In genomic region chr7:24227068-24227467, GRCh38 we compare ENCODE assay signal across 12 cellular contexts. TPM values are rescaled to one million over a fixed set of nuclear protein-coding genes. Genes with fewer than 3 reads are reported as not detected.
DNase-seq lines count a peak whose midpoint lies in the region; ATAC-seq and TF ChIP-seq lines count a peak whose summit lies in the region.
"Had no signal": no experiment of that assay in that cellular context is flagged by ENCODE, and none has a peak within 500 bp of the region (broad histone marks: within the 10 kb centered on the region; RNA-seq: fewer than 3 reads in every experiment).

No MANE protein-coding gene starts in this region.

- peaks cover 0 to 21% (median 14%) of the 10 kb centered on the region in 4 donors for H3K4me1 Mint-ChIP-seq in CD4-positive, CD25-positive, alpha-beta regulatory T cell
- peaks cover 26% of the 10 kb centered on the region for H3K4me1 Mint-ChIP-seq in GM23338

- H3K79me2 ChIP-seq in GM23338 (replicated peaks; ENCODE audit: insufficient read depth), result no peaks in the 10 kb centered on the region

- peaks cover 4% of the 10 kb centered on the region for H3K4me1 ChIP-seq in CD4-positive, CD25-positive, alpha-beta regulatory T cell (ENCODE audit: control insufficient read depth, insufficient read depth, low read length, poor library complexity, severe bottlenecking)
- peaks cover 23% of the 10 kb centered on the region for H3K4me1 ChIP-seq in GM23338 (ENCODE audit: insufficient read depth)

- no peaks in the 10 kb centered on the region for H3K9me2 ChIP-seq in GM23338 (ENCODE audit: insufficient read depth)

- H3K4me3 ChIP-seq in CD4-positive, CD25-positive, alpha-beta regulatory T cell (ENCODE audit: low read depth, low read length), result no peak overlapping the region
- H3K4me3 ChIP-seq in brain microvascular endothelial cell (ENCODE audit: low read depth, low read length) (no peak overlapping the region), GM23338 (no peak overlapping the region)

- DNase-seq in CD4-positive, CD25-positive, alpha-beta regulatory T cell, result no peak
- peak; percentile 16 for DNase-seq in NCI-H1694 treated with DMSO at 0.1 percent for 48 hours (lab: John Stamatoyannopoulos, UW)
- DNase-seq in activated gamma-delta T cell treated with Interleukin-2 at 50 U/mL for 16 hours, result no peak
- no peak for DNase-seq in brain microvascular endothelial cell
- no peak for DNase-seq in GM23338 (ENCODE audit: low spot score)
- no peak for DNase-seq in activated effector memory CD4-positive, alpha-beta T cell treated with Interleukin-2 at 50 U/mL for 16 hours
- DNase-seq: NCI-H1092 treated with DMSO at 0.1 percent for 48 hours had no signal

- peak overlapping the region in 1 of 4 donors; percentile 13 for H3K4me3 Mint-ChIP-seq in CD4-positive, CD25-positive, alpha-beta regulatory T cell
- H3K4me3 Mint-ChIP-seq in GM23338, result no peak overlapping the region

- TF ChIP-seq CTCF in brain microvascular endothelial cell (IDR thresholded peaks at IDR 0.05; ENCODE audit: low read depth, low read length, missing control alignments) (no peak), GM23338 (conservative IDR thresholded peaks at IDR 0.05; ENCODE audit: low read depth in 2 of 2) (no peak)

- H4K20me1 ChIP-seq in GM23338 (replicated peaks; ENCODE audit: insufficient read depth), result no peaks in the 10 kb centered on the region

- in situ Hi-C loops in brain microvascular endothelial cell (cut with HindIII; ENCODE audit: low pct_ligation_motif_present, low sequenced_read_pairs), result no loop called here

- H3K36me3 Mint-ChIP-seq in CD4-positive, CD25-positive, alpha-beta regulatory T cell, result no peaks in the 10 kb centered on the region
- peaks cover 3% of the 10 kb centered on the region; the same call in 2 of the 3 replicates for H3K36me3 Mint-ChIP-seq in GM23338 (ENCODE audit: low read depth)
- H3K36me3 Mint-ChIP-seq: CD8-positive, alpha-beta memory T cell had no signal

- no peak overlapping the region for H3K4me2 ChIP-seq in GM23338

- no peaks in the 10 kb centered on the region for H3K9me3 ChIP-seq in CD4-positive, CD25-positive, alpha-beta regulatory T cell (ENCODE audit: control insufficient read depth in 2 of 2, low read length in 2 of 2)

- H2AFZ ChIP-seq in GM23338, result no peak overlapping the region

- peak overlapping the region in 2 of 3 donors; percentile 55 to 59 for H3K27ac Mint-ChIP-seq in CD4-positive, CD25-positive, alpha-beta regulatory T cell
- H3K27ac Mint-ChIP-seq in GM23338, result no peak overlapping the region

- H3F3A ChIP-seq in GM23338 (replicated peaks; ENCODE audit: low read depth), result no peaks in the 10 kb centered on the region

- no peaks in the 10 kb centered on the region for H3K36me3 ChIP-seq in CD4-positive, CD25-positive, alpha-beta regulatory T cell (ENCODE audit: control insufficient read depth, insufficient read depth, low read length)
- H3K36me3 ChIP-seq in brain microvascular endothelial cell (replicated peaks), result no peaks in the 10 kb centered on the region
- no peaks in the 10 kb centered on the region for H3K36me3 ChIP-seq in GM23338 (ENCODE audit: insufficient read depth)

- no peak overlapping the region for H3K27ac ChIP-seq in CD4-positive, CD25-positive, alpha-beta regulatory T cell (ENCODE audit: insufficient read depth, low read length, poor library complexity, severe bottlenecking)
- no peak overlapping the region for H3K27ac ChIP-seq in brain microvascular endothelial cell
- no peak overlapping the region for H3K27ac ChIP-seq in GM23338 (ENCODE audit: low read depth)
- H3K27ac ChIP-seq: HL-60 had no signal

- H3K27me3 Mint-ChIP-seq in CD4-positive, CD25-positive, alpha-beta regulatory T cell, result peaks cover 14% of the 10 kb centered on the region
- H3K27me3 Mint-ChIP-seq in GM23338 (ENCODE audit: insufficient read depth, low read depth, poor library complexity), result peaks cover 4% of the 10 kb centered on the region

- ATAC-seq in CD4-positive, CD25-positive, alpha-beta regulatory T cell (ENCODE audit: low read depth in 2 of 2), result peak; percentile 12 to 28
- ATAC-seq in GM18907 (IDR thresholded peaks at IDR 0.05; ENCODE audit: unreplicated experiment) (peak; percentile 64), HG02852 (IDR thresholded peaks at IDR 0.05; ENCODE audit: unreplicated experiment) (peak; percentile 32), GM23338 (no peak)

- H3K9me3 Mint-ChIP-seq in CD4-positive, CD25-positive, alpha-beta regulatory T cell, result peaks cover 0 to 10% (median 2%) of the 10 kb centered on the region in 7 donors
- H3K9me3 Mint-ChIP-seq in GM23338, result peaks cover 15% of the 10 kb centered on the region; the same call in 2 of the 3 replicates

- no peaks in the 10 kb centered on the region for H3K27me3 ChIP-seq in CD4-positive, CD25-positive, alpha-beta regulatory T cell (ENCODE audit: control insufficient read depth, insufficient read depth, low read length)
- no peaks in the 10 kb centered on the region for H3K27me3 ChIP-seq in brain microvascular endothelial cell (replicated peaks)
- no peaks in the 10 kb centered on the region for H3K27me3 ChIP-seq in GM23338 (ENCODE audit: insufficient read depth)

TF ChIP-seq in GM23338, 12 proteins besides CTCF, POLR2A, EP300 and RAD21 (continues in another document):
- TF ChIP-seq ZNF114 (CRISPR knock-in tag; IDR thresholded peaks at IDR 0.05), result no peak
- TF ChIP-seq EZH2phosphoT487 (IDR thresholded peaks at IDR 0.05; ENCODE audit: unreplicated experiment), result no peak
- no peak for TF ChIP-seq STAT1 (IDR thresholded peaks at IDR 0.05; ENCODE audit: unreplicated experiment)
- no peak for TF ChIP-seq NANOG (IDR thresholded peaks at IDR 0.05; ENCODE audit: borderline replicate concordance)
- no peak for TF ChIP-seq REST (IDR thresholded peaks at IDR 0.05; ENCODE audit: unreplicated experiment)

RNA-seq across cellular contexts. Expression of gene NPY, which starts 56.9 kb away (rescaled TPM):
- not detected for total RNA-seq in CD4-positive, CD25-positive, alpha-beta regulatory T cell
- not detected for polyA plus RNA-seq in CD4-positive, CD25-positive, alpha-beta regulatory T cell
- 3.1 TPM in 1 of 2 replicates, not detected in the other for total RNA-seq in GM23338 (2014; rRNA removed; shearing (Covaris generic))
- 4.8 and 7.0 TPM in 2 replicates for polyA plus RNA-seq in GM23338 (2016; fragmentation: Nextera tagmentation; extraction: Ambion mirVana)
- total RNA-seq: CD8-positive, alpha-beta memory T cell; kidney epithelial cell had no signal
- polyA plus RNA-seq: CD8-positive, alpha-beta memory T cell had no signal
